In genomic region chr15:43508421-43508820, GRCh38 we compare ENCODE assay signal across 1 cellular context.
TF ChIP-seq lines count a peak whose summit lies in the region.

No MANE protein-coding gene starts in this region.

TF ChIP-seq in IMR-90, 13 proteins besides CTCF, POLR2A, EP300 and RAD21:
- TF ChIP-seq ELK1 (IDR thresholded peaks at IDR 0.05; ENCODE audit: borderline replicate concordance, low read depth, low read length) (no peak), RFX5 (IDR thresholded peaks at IDR 0.05; ENCODE audit: low read depth, low read length) (no peak), MXI1 (IDR thresholded peaks at IDR 0.05; ENCODE audit: borderline replicate concordance, low read depth, low read length) (no peak), FOS (IDR thresholded peaks at IDR 0.05; ENCODE audit: low read depth, low read length) (no peak), BHLHE40 (IDR thresholded peaks at IDR 0.05; ENCODE audit: low read depth, low read length) (no peak), USF2 (IDR thresholded peaks at IDR 0.05; ENCODE audit: low read depth, low read length) (no peak)
